Comparison of ENCODE assay signal across 19 cellular contexts in the genomic region with DNA sequence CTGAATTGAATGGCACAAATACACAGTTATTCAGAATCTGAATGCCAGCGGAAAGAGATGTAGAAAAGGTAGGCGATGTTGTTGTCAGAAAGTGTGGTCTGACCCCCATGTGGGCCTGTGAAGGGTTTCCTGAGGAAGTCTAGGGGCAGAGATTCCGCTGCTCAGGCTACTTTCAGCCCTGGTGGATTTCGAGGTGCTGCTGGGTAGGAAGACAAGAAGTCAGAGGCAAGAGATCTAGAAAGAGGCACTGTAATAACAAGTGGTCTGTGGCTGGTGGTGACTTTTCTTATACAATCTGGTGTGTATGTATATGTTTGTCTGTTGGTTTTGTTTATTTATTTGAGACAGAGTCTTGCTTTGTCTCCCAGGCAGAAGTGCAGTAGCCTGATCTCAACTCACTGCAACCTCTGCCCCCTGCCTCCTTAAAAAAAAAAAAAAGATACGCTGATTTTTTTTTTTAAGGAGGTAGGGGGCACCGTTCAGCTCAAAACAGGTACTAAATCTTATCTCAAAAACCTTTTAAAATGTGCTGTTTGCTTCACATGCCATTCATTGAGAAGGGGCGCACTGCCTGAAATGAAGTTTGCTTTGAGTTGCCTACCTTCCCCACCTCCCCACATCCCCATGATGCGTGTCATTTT. TPM values are rescaled to one million over a fixed set of nuclear protein-coding genes. Genes with fewer than 3 reads are reported as not detected.
A peak's percentile ranks its signal among the peaks of the same experiment; 100 is the strongest.
DNase-seq lines count a peak whose midpoint lies in the region; ATAC-seq and TF ChIP-seq lines count a peak whose summit lies in the region.
"Had no signal": no experiment of that assay in that cellular context is flagged by ENCODE, and none has a peak within 500 bp of the region (broad histone marks: within the 10 kb centered on the region; RNA-seq: fewer than 3 reads in every experiment).

No MANE protein-coding gene starts in this region.

- H3K9ac ChIP-seq in OCI-LY3 (ENCODE audit: low read length) (no peak overlapping the region), trophoblast cell (ENCODE audit: low read length) (no peak overlapping the region)

- ATAC-seq in activated T-helper 17 cell treated with anti-CD3 and anti-CD28 coated beads, Interleukin-2, amount 50 U/mL, for 72 hours (replicated peaks): peak; percentile 54
- ATAC-seq in HG03442 (IDR thresholded peaks at IDR 0.05; ENCODE audit: unreplicated experiment): no peak
- ATAC-seq: HepG2, pancreas had no signal

- no peak overlapping the region for H3K4ac ChIP-seq in trophoblast cell (ENCODE audit: low read depth, low read length)

- H2BK120ac ChIP-seq in trophoblast cell (ENCODE audit: insufficient read depth, low read length, poor library complexity): no peak overlapping the region

- no peaks in the 10 kb centered on the region for H3K36me3 Mint-ChIP-seq in CD8-positive, alpha-beta memory T cell
- H3K36me3 Mint-ChIP-seq in activated T-helper 17 cell treated with anti-CD3 and anti-CD28 coated beads, Interleukin-2, amount 50 U/mL, for 72 hours (ENCODE audit: low read depth): no peaks in the 10 kb centered on the region
- H3K36me3 Mint-ChIP-seq: CD14-positive monocyte had no signal

- H2BK5ac ChIP-seq in trophoblast cell (ENCODE audit: low read depth, low read length, poor library complexity): no peak overlapping the region

- no peak overlapping the region for H4K91ac ChIP-seq in trophoblast cell (ENCODE audit: low read depth, low read length)

- H2AFZ ChIP-seq in OCI-LY3 (ENCODE audit: low read depth, low read length): no peak overlapping the region
- H2AFZ ChIP-seq in trophoblast cell (ENCODE audit: insufficient read depth, low read length, poor library complexity): no peak overlapping the region

- H4K8ac ChIP-seq in trophoblast cell (ENCODE audit: low read depth, low read length): no peak overlapping the region

- H3K14ac ChIP-seq in trophoblast cell (ENCODE audit: low read length): no peak overlapping the region

- H3K4me2 ChIP-seq in OCI-LY3 (ENCODE audit: low read length): no peak overlapping the region
- H3K4me2 ChIP-seq in trophoblast cell (ENCODE audit: low read length): no peak overlapping the region

- no peak overlapping the region for H3K18ac ChIP-seq in trophoblast cell (ENCODE audit: low read length)

- H3K4me1 Mint-ChIP-seq in CD8-positive, alpha-beta memory T cell: peaks cover 14 to 22% (median 21%) of the 10 kb centered on the region in 3 donors
- H3K4me1 Mint-ChIP-seq in activated T-helper 17 cell treated with anti-CD3 and anti-CD28 coated beads, Interleukin-2, amount 50 U/mL, for 72 hours: peaks cover 23% of the 10 kb centered on the region

- H4K20me1 ChIP-seq in OCI-LY3 (ENCODE audit: insufficient read depth, low read length): no peaks in the 10 kb centered on the region

- no peak overlapping the region for H3K4me3 ChIP-seq in CD8-positive, alpha-beta memory T cell (ENCODE audit: low read length)
- H3K4me3 ChIP-seq in OCI-LY3 (ENCODE audit: low read length): no peak overlapping the region
- no peak overlapping the region for H3K4me3 ChIP-seq in trophoblast cell (ENCODE audit: low read depth, low read length)
- H3K4me3 ChIP-seq: cardiac muscle cell, lung, pancreas had no signal

- no peak overlapping the region for H3K27ac ChIP-seq in CD8-positive, alpha-beta memory T cell (ENCODE audit: low read depth, low read length)
- H3K27ac ChIP-seq in OCI-LY3 (ENCODE audit: low read length) (no peak overlapping the region), trophoblast cell (ENCODE audit: low read depth, low read length) (no peak overlapping the region)
- H3K27ac ChIP-seq: cardiac muscle cell, pancreas had no signal

- peak in 2 of 5 donors; percentile 29 to 31 for DNase-seq in CD8-positive, alpha-beta memory T cell
- peak; percentile 47 for DNase-seq in islet precursor cell
- no peak for DNase-seq in cardiac septum (ENCODE audit: low spot score)
- DNase-seq in trophoblast cell: no peak
- DNase-seq in anterior cingulate cortex (lab: John Stamatoyannopoulos, UW): no peak
- DNase-seq: hippocampal formation, NCI-H1417, NCI-H524, pancreas, SIG-M5 had no signal

- WGBS in trophoblast cell (ENCODE audit: extremely low coverage, insufficient coverage, insufficient read length): no CpG with 5 or more reads among the region's 8 CpGs

- peaks cover 4 to 29% of the 10 kb centered on the region in 2 donors for H3K27me3 Mint-ChIP-seq in CD8-positive, alpha-beta memory T cell
- peaks cover 6% of the 10 kb centered on the region for H3K27me3 Mint-ChIP-seq in activated T-helper 17 cell treated with anti-CD3 and anti-CD28 coated beads, Interleukin-2, amount 50 U/mL, for 72 hours

- POLR2A ChIA-PET in CD8-positive, alpha-beta memory T cell (lab: Charles Lee): no interaction called here

- CTCF ChIA-PET in CD8-positive, alpha-beta memory T cell (lab: Charles Lee): no interaction called here

- no peaks in the 10 kb centered on the region for H3K9me3 Mint-ChIP-seq in CD8-positive, alpha-beta memory T cell
- H3K9me3 Mint-ChIP-seq in activated T-helper 17 cell treated with anti-CD3 and anti-CD28 coated beads, Interleukin-2, amount 50 U/mL, for 72 hours: no peaks in the 10 kb centered on the region

- no peaks in the 10 kb centered on the region for H3K9me3 ChIP-seq in CD8-positive, alpha-beta memory T cell (ENCODE audit: low read length)
- H3K9me3 ChIP-seq in OCI-LY3 (ENCODE audit: insufficient read depth, low read length) (no peaks in the 10 kb centered on the region), trophoblast cell (ENCODE audit: insufficient read depth, low read depth, low read length) (no peaks in the 10 kb centered on the region)
- H3K9me3 ChIP-seq: pancreas had no signal

- H3K79me2 ChIP-seq in OCI-LY3 (ENCODE audit: low read length): no peaks in the 10 kb centered on the region
- H3K79me2 ChIP-seq in trophoblast cell (ENCODE audit: control insufficient read depth, insufficient read depth, low read length, poor library complexity): no peaks in the 10 kb centered on the region

- H3K4me1 ChIP-seq in CD8-positive, alpha-beta memory T cell (ENCODE audit: insufficient read depth, low read length): peaks cover 11% of the 10 kb centered on the region
- H3K4me1 ChIP-seq in OCI-LY3 (ENCODE audit: low read length) (no peaks in the 10 kb centered on the region), trophoblast cell (ENCODE audit: control insufficient read depth in 1 of 2, insufficient read depth in 2 of 2, low read length in 2 of 2) (no peaks in the 10 kb centered on the region)

- peak overlapping the region in 6 of 7 donors; percentile 57 to 85 (median 64) for H3K4me3 Mint-ChIP-seq in CD8-positive, alpha-beta memory T cell
- H3K4me3 Mint-ChIP-seq in activated T-helper 17 cell treated with anti-CD3 and anti-CD28 coated beads, Interleukin-2, amount 50 U/mL, for 72 hours: peak overlapping the region; percentile 59

- no peak overlapping the region for H3K23ac ChIP-seq in trophoblast cell (ENCODE audit: low read length)

- H2AK5ac ChIP-seq in trophoblast cell (ENCODE audit: low read length): no peak overlapping the region

- peak; percentile 30 for TF ChIP-seq CTCF in OCI-LY3 (IDR thresholded peaks at IDR 0.05; ENCODE audit: low read depth, low read length)

- intact Hi-C loops in cardiac septum (cut with DNase I): no loop called here

- no peak overlapping the region for H2BK12ac ChIP-seq in trophoblast cell (ENCODE audit: low read length)

- H3K79me1 ChIP-seq in trophoblast cell (ENCODE audit: low read length): no peaks in the 10 kb centered on the region

- peaks cover 3% of the 10 kb centered on the region for H3K27me3 ChIP-seq in CD8-positive, alpha-beta memory T cell (ENCODE audit: insufficient read depth, low read length, poor library complexity, severe bottlenecking)
- H3K27me3 ChIP-seq in OCI-LY3 (ENCODE audit: low read depth, low read length) (no peaks in the 10 kb centered on the region), trophoblast cell (ENCODE audit: insufficient read depth, low read length) (no peaks in the 10 kb centered on the region)
- H3K27me3 ChIP-seq: cardiac muscle cell, pancreas had no signal

- no peaks in the 10 kb centered on the region for H3K36me3 ChIP-seq in CD8-positive, alpha-beta memory T cell (ENCODE audit: insufficient read depth, low read length)
- H3K36me3 ChIP-seq in OCI-LY3 (replicated peaks; ENCODE audit: low read depth, low read length): no peaks in the 10 kb centered on the region
- H3K36me3 ChIP-seq in trophoblast cell (ENCODE audit: control insufficient read depth in 1 of 2, insufficient read depth in 2 of 2, low read length in 2 of 2): no peaks in the 10 kb centered on the region
- H3K36me3 ChIP-seq: cardiac muscle cell, pancreas had no signal

- H3K27ac Mint-ChIP-seq in CD8-positive, alpha-beta memory T cell: peak overlapping the region; percentile 3 to 95 (median 75)
- H3K27ac Mint-ChIP-seq in activated T-helper 17 cell treated with anti-CD3 and anti-CD28 coated beads, Interleukin-2, amount 50 U/mL, for 72 hours: peak overlapping the region; percentile 77

- no peak overlapping the region for H4K12ac ChIP-seq in trophoblast cell (ENCODE audit: low read depth, low read length)

RNA-seq across cellular contexts. Expression of a gene that starts 27.1 kb away (rescaled TPM):
- total RNA-seq in CD8-positive, alpha-beta memory T cell: not detected
- polyA plus RNA-seq in CD8-positive, alpha-beta memory T cell: not detected
- total RNA-seq in activated T-helper 17 cell treated with anti-CD3 and anti-CD28 coated beads, Interleukin-2, amount 50 U/mL, for 72 hours: not detected
- not detected for total RNA-seq in cardiac septum
- 0.08 and 0.10 TPM in 2 replicates for polyA plus RNA-seq in trophoblast cell (2013)
- total RNA-seq: activated CD8-positive, alpha-beta memory T cell treated with anti-CD3 and anti-CD28 coated beads for 36 hours; cardiac muscle cell; epithelial cell of proximal tubule; HepG2; lung had no signal
- polyA plus RNA-seq: cardiac muscle cell, CD14-positive monocyte, HepG2, lung had no signal

RNA-seq across cellular contexts. Expression of a gene that starts 27.1 kb away (rescaled TPM):
- 10 to 100 TPM; 14.1 TPM for total RNA-seq in CD8-positive, alpha-beta memory T cell
- 9.5 TPM for polyA plus RNA-seq in CD8-positive, alpha-beta memory T cell
- 10 to 100 TPM in 1 of 2 donors, 1 to 10 TPM in 1; 9.6 to 12.2 TPM for total RNA-seq in activated T-helper 17 cell treated with anti-CD3 and anti-CD28 coated beads, Interleukin-2, amount 50 U/mL, for 72 hours
- total RNA-seq in cardiac septum: 10.3 TPM
- polyA plus RNA-seq in trophoblast cell (2013): 13.1 TPM in 2 replicates
